Comparison of ENCODE assay signal across 10 cellular contexts in genomic region chr1:160627677-160628289, GRCh38. TPM values are rescaled to one million over a fixed set of nuclear protein-coding genes. Genes with fewer than 3 reads are reported as not detected.
A peak's percentile ranks its signal among the peaks of the same experiment; 100 is the strongest.
DNase-seq lines count a peak whose midpoint lies in the region; ATAC-seq, FAIRE-seq and TF ChIP-seq lines count a peak whose summit lies in the region.
"Not testable (repeated sequence)": the region's sequence is repeated elsewhere in the genome, so short reads cannot be mapped to it uniquely, and the experiment has no call there.
"Had no signal": no experiment of that assay in that cellular context is flagged by ENCODE, and none has a peak within 500 bp of the region (broad histone marks: within the 10 kb centered on the region; RNA-seq: fewer than 3 reads in every experiment).

No MANE protein-coding gene starts in this region.

- H3K9me3 ChIP-seq in small intestine (ENCODE audit: control insufficient read depth, low read depth), result not testable (repeated sequence)

- not testable (repeated sequence) for H3K4me3 ChIP-seq in small intestine (ENCODE audit: low read depth in 1 of 2, low read length in 2 of 2)

- peak overlapping the region; percentile 99 for H3K27ac Mint-ChIP-seq in T-helper 2 cell treated with Interferon-gamma antibody and Interleukin-4, amounts not matched to agents 5 μg/mL and 100 μg/mL, for 36 hours
- H3K27ac Mint-ChIP-seq in activated CD4-positive, alpha-beta memory T cell treated with anti-CD3 and anti-CD28 coated beads, Interleukin-2, amount 10 ng/mL, durations not matched to agents 7 days and 5 days, result peak overlapping the region; percentile 99
- H3K27ac Mint-ChIP-seq in activated T-helper 1 cell treated with anti-CD3 and anti-CD28 coated beads, Interleukin-12 subunit alpha, Interleukin-12 subunit beta, Interleukin-2, Interleukin-4 antibody, amounts not matched to agents 30 ng/mL and 10 ng/mL and 1 ng/mL, durations not matched to agents 14 hours and 24 hours and 36 hours, result peak overlapping the region; percentile 99
- H3K27ac Mint-ChIP-seq in activated naive CD8-positive, alpha-beta T cell treated with anti-CD3 and anti-CD28 coated beads, Interleukin-2, amount 50 U/mL, for 24 hours, result peak overlapping the region; percentile 99

- CTCF ChIA-PET in activated CD4-positive, alpha-beta memory T cell treated with anti-CD3 and anti-CD28 coated beads, Interleukin-2, amount 10 ng/mL, durations not matched to agents 7 days and 5 days (lab: Charles Lee), result interaction anchor here (0.6 to 2.8 kb wide), 9 partner anchors 9 to 140 kb away, joined by 3 to 23 read pairs (median 3); no protein-coding TSS in a partner anchor

- peaks cover 95% of the 10 kb centered on the region for H3K4me1 Mint-ChIP-seq in T-helper 2 cell treated with Interferon-gamma antibody and Interleukin-4, amounts not matched to agents 5 μg/mL and 100 μg/mL, for 36 hours (ENCODE audit: low read depth)
- H3K4me1 Mint-ChIP-seq in activated CD4-positive, alpha-beta memory T cell treated with anti-CD3 and anti-CD28 coated beads, Interleukin-2, amount 10 ng/mL, durations not matched to agents 7 days and 5 days, result peaks cover 96% of the 10 kb centered on the region
- H3K4me1 Mint-ChIP-seq in activated T-helper 1 cell treated with anti-CD3 and anti-CD28 coated beads, Interleukin-12 subunit alpha, Interleukin-12 subunit beta, Interleukin-2, Interleukin-4 antibody, amounts not matched to agents 30 ng/mL and 10 ng/mL and 1 ng/mL, durations not matched to agents 14 hours and 24 hours and 36 hours (ENCODE audit: low read depth), result peaks cover 98% of the 10 kb centered on the region
- H3K4me1 Mint-ChIP-seq in activated naive CD8-positive, alpha-beta T cell treated with anti-CD3 and anti-CD28 coated beads, Interleukin-2, amount 50 U/mL, for 24 hours, result peaks cover 98% of the 10 kb centered on the region

- peak; percentile 64 for DNase-seq in T-helper 2 cell treated with Interferon-gamma antibody and Interleukin-4, amounts not matched to agents 5 μg/mL and 100 μg/mL, for 36 hours (ENCODE audit: low spot score)
- DNase-seq in activated CD4-positive, alpha-beta memory T cell treated with anti-CD3 and anti-CD28 coated beads, Interleukin-2, amount 10 ng/mL, durations not matched to agents 7 days and 5 days, result peak; percentile 64
- not testable (repeated sequence) for DNase-seq in activated T-helper 1 cell treated with anti-CD3 and anti-CD28 coated beads, Interleukin-12 subunit alpha, Interleukin-12 subunit beta, Interleukin-2, Interleukin-4 antibody, amounts not matched to agents 30 ng/mL and 10 ng/mL and 1 ng/mL, durations not matched to agents 14 hours and 24 hours and 36 hours (ENCODE audit: low spot score)
- peak; percentile 70 for DNase-seq in activated naive CD8-positive, alpha-beta T cell treated with anti-CD3 and anti-CD28 coated beads, Interleukin-2, amount 50 U/mL, for 24 hours
- DNase-seq in small intestine, result peak; percentile 39
- DNase-seq in stimulated activated CD4-positive, alpha-beta T cell treated with anti-CD3 and anti-CD28 coated beads, TNF-alpha, amount 100 ng/mL, for 4 hours (ENCODE audit: low read depth in 3 of 3), result peak in 2 of 3 experiments; percentile 50 to 57

- H3K36me3 ChIP-seq in small intestine (ENCODE audit: control insufficient read depth in 2 of 2, insufficient read depth in 2 of 2, low read length in 2 of 2), result not testable (repeated sequence)

- not testable (repeated sequence) for H3K27me3 ChIP-seq in small intestine (ENCODE audit: control insufficient read depth in 2 of 2, insufficient read depth in 2 of 2, low read length in 2 of 2)

- intact Hi-C loops in activated T-helper 1 cell treated with anti-CD3 and anti-CD28 coated beads, Interleukin-12 subunit alpha, Interleukin-12 subunit beta, Interleukin-2, Interleukin-4 antibody, amounts not matched to agents 30 ng/mL and 10 ng/mL and 1 ng/mL, durations not matched to agents 14 hours and 24 hours and 36 hours (cut with micrococcal nuclease), result loop anchor here (1.0 to 5.0 kb wide), 5 partner anchors 38 to 169 kb away; partner anchors contain the start of gene LY9

- not testable (repeated sequence) for H3K4me1 ChIP-seq in small intestine (ENCODE audit: control insufficient read depth in 2 of 2, insufficient read depth in 1 of 2, low read depth in 1 of 2, low read length in 1 of 2)

- peak overlapping the region; percentile 87 for H3K4me3 Mint-ChIP-seq in T-helper 2 cell treated with Interferon-gamma antibody and Interleukin-4, amounts not matched to agents 5 μg/mL and 100 μg/mL, for 36 hours
- peak overlapping the region; percentile 62 for H3K4me3 Mint-ChIP-seq in activated CD4-positive, alpha-beta memory T cell treated with anti-CD3 and anti-CD28 coated beads, Interleukin-2, amount 10 ng/mL, durations not matched to agents 7 days and 5 days
- H3K4me3 Mint-ChIP-seq in activated T-helper 1 cell treated with anti-CD3 and anti-CD28 coated beads, Interleukin-12 subunit alpha, Interleukin-12 subunit beta, Interleukin-2, Interleukin-4 antibody, amounts not matched to agents 30 ng/mL and 10 ng/mL and 1 ng/mL, durations not matched to agents 14 hours and 24 hours and 36 hours, result peak overlapping the region; percentile 75
- peak overlapping the region; percentile 66 for H3K4me3 Mint-ChIP-seq in activated naive CD8-positive, alpha-beta T cell treated with anti-CD3 and anti-CD28 coated beads, Interleukin-2, amount 50 U/mL, for 24 hours

- FAIRE-seq in small intestine (lab: Jason Lieb, UNC), result not testable (repeated sequence)

- peak; percentile 3 for TF ChIP-seq POLR2A in GM18505 (IDR thresholded peaks at IDR 0.05; ENCODE audit: borderline replicate concordance, extremely low read depth, insufficient read depth, insufficient read length)

- not testable (repeated sequence) for ATAC-seq in GM18505 (IDR thresholded peaks at IDR 0.05; ENCODE audit: unreplicated experiment)
- peak; percentile 6 for ATAC-seq in activated naive CD8-positive, alpha-beta T cell treated with anti-CD3 and anti-CD28 coated beads, Interleukin-2, amount 50 U/mL, for 24 hours

- H3K9me3 Mint-ChIP-seq in T-helper 2 cell treated with Interferon-gamma antibody and Interleukin-4, amounts not matched to agents 5 μg/mL and 100 μg/mL, for 36 hours; activated CD4-positive, alpha-beta memory T cell treated with anti-CD3 and anti-CD28 coated beads, Interleukin-2, amount 10 ng/mL, durations not matched to agents 7 days and 5 days; activated T-helper 1 cell treated with anti-CD3 and anti-CD28 coated beads, Interleukin-12 subunit alpha, Interleukin-12 subunit beta, Interleukin-2, Interleukin-4 antibody, amounts not matched to agents 30 ng/mL and 10 ng/mL and 1 ng/mL, durations not matched to agents 14 hours and 24 hours and 36 hours; activated naive CD8-positive, alpha-beta T cell treated with anti-CD3 and anti-CD28 coated beads, Interleukin-2, amount 50 U/mL, for 24 hours: not testable (repeated sequence)

- H3K27ac ChIP-seq in small intestine (ENCODE audit: low read depth in 1 of 2, low read length in 1 of 2), result peak overlapping the region in 1 of 2 donors; percentile 17

- POLR2A ChIA-PET in activated CD4-positive, alpha-beta memory T cell treated with anti-CD3 and anti-CD28 coated beads, Interleukin-2, amount 10 ng/mL, durations not matched to agents 7 days and 5 days (lab: Charles Lee), result interaction anchor here (0.8 to 15.6 kb wide), 18 partner anchors 9 to 705 kb away, joined by 3 to 362 read pairs (median 10); partner anchors contain the start of genes ITLN2 and SLAMF1

- 79 to 84% (median 83%) methylated on average over 4 of the region's 4 CpGs for WGBS in small intestine, 3 donors

- H3K27me3 Mint-ChIP-seq in T-helper 2 cell treated with Interferon-gamma antibody and Interleukin-4, amounts not matched to agents 5 μg/mL and 100 μg/mL, for 36 hours (ENCODE audit: low read depth); activated CD4-positive, alpha-beta memory T cell treated with anti-CD3 and anti-CD28 coated beads, Interleukin-2, amount 10 ng/mL, durations not matched to agents 7 days and 5 days; activated T-helper 1 cell treated with anti-CD3 and anti-CD28 coated beads, Interleukin-12 subunit alpha, Interleukin-12 subunit beta, Interleukin-2, Interleukin-4 antibody, amounts not matched to agents 30 ng/mL and 10 ng/mL and 1 ng/mL, durations not matched to agents 14 hours and 24 hours and 36 hours (ENCODE audit: insufficient read depth); activated naive CD8-positive, alpha-beta T cell treated with anti-CD3 and anti-CD28 coated beads, Interleukin-2, amount 50 U/mL, for 24 hours: not testable (repeated sequence)

- peaks cover 89% of the 10 kb centered on the region for H3K36me3 Mint-ChIP-seq in T-helper 2 cell treated with Interferon-gamma antibody and Interleukin-4, amounts not matched to agents 5 μg/mL and 100 μg/mL, for 36 hours (ENCODE audit: low read depth)
- H3K36me3 Mint-ChIP-seq in activated CD4-positive, alpha-beta memory T cell treated with anti-CD3 and anti-CD28 coated beads, Interleukin-2, amount 10 ng/mL, durations not matched to agents 7 days and 5 days (ENCODE audit: low read depth), result peaks cover 89% of the 10 kb centered on the region
- peaks cover 86% of the 10 kb centered on the region for H3K36me3 Mint-ChIP-seq in activated T-helper 1 cell treated with anti-CD3 and anti-CD28 coated beads, Interleukin-12 subunit alpha, Interleukin-12 subunit beta, Interleukin-2, Interleukin-4 antibody, amounts not matched to agents 30 ng/mL and 10 ng/mL and 1 ng/mL, durations not matched to agents 14 hours and 24 hours and 36 hours (ENCODE audit: low read depth)
- peaks cover 85% of the 10 kb centered on the region for H3K36me3 Mint-ChIP-seq in activated naive CD8-positive, alpha-beta T cell treated with anti-CD3 and anti-CD28 coated beads, Interleukin-2, amount 50 U/mL, for 24 hours (ENCODE audit: low read depth)

RNA-seq across cellular contexts. Expression of gene SLAMF1, which starts 19.1 kb away (rescaled TPM):
- total RNA-seq in activated CD4-positive, alpha-beta memory T cell treated with anti-CD3 and anti-CD28 coated beads, Interleukin-2, amount 10 ng/mL, durations not matched to agents 7 days and 5 days, result 100 to 1,000 TPM; 106 to 113 TPM
- 118 TPM in 2 replicates for total RNA-seq in activated T-helper 1 cell treated with anti-CD3 and anti-CD28 coated beads, Interleukin-12 subunit alpha, Interleukin-12 subunit beta, Interleukin-2, Interleukin-4 antibody, amounts not matched to agents 30 ng/mL and 10 ng/mL and 1 ng/mL, durations not matched to agents 14 hours and 24 hours and 36 hours
- polyA plus RNA-seq in small intestine, result 1 to 10 TPM in 1 of 3 donors, under 1 TPM in 2; 0.22 to 1.4 (median 0.46) TPM
- total RNA-seq: fibroblast of villous mesenchyme, kidney epithelial cell, PC-9 had no signal

RNA-seq across cellular contexts. Expression of gene CD84, which starts 48.5 kb away (rescaled TPM):
- total RNA-seq in activated CD4-positive, alpha-beta memory T cell treated with anti-CD3 and anti-CD28 coated beads, Interleukin-2, amount 10 ng/mL, durations not matched to agents 7 days and 5 days, result 10 to 100 TPM; 21.6 to 23.3 TPM
- total RNA-seq in activated T-helper 1 cell treated with anti-CD3 and anti-CD28 coated beads, Interleukin-12 subunit alpha, Interleukin-12 subunit beta, Interleukin-2, Interleukin-4 antibody, amounts not matched to agents 30 ng/mL and 10 ng/mL and 1 ng/mL, durations not matched to agents 14 hours and 24 hours and 36 hours, result 16.3 and 17.2 TPM in 2 replicates
- under 1 TPM; 0.22 to 0.94 (median 0.27) TPM for polyA plus RNA-seq in small intestine
- total RNA-seq: fibroblast of villous mesenchyme, kidney epithelial cell, PC-9 had no signal
